10 cellular contexts compared by ENCODE assay signal in the genomic region with DNA sequence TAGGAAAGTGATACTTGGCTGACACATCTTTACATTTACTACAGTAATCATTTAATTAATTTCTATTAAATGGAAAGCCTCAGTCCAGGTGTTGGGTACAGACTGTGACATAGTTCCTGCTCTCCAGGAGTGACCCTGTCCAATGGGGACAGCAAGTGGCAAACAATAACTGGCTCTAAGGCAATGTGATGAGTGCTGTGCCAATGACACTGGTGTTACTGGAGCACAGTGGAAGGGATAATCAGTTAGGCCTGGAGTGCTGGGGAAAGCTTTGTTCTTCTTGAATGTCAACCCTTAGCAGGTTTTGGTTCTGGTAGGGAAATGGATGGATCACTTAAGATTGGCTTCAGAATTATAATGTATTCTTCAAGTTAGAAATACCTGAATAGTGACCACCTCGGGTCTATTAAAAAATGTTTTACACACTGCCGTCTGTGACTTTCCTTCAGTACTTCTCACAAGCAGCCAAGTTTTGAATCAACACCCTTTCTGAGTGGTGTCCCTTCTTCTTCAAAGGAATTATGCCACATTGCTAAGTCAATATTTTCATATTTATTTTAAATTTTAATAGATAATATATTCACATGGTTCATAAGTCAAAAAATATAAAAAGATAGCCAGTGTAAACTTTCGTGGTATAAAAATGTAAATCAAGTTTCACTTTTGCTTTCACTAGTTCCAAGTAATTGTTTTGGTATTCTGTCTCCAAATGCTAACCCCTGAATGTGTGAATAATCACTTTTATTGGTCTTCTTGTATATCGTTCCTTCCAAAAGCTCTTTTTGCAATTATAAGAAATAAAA. TPM values are rescaled to one million over a fixed set of nuclear protein-coding genes. Genes with fewer than 3 reads are reported as not detected.
DNase-seq lines count a peak whose midpoint lies in the region; ATAC-seq and TF ChIP-seq lines count a peak whose summit lies in the region.
"Had no signal": no experiment of that assay in that cellular context is flagged by ENCODE, and none has a peak within 500 bp of the region (broad histone marks: within the 10 kb centered on the region; RNA-seq: fewer than 3 reads in every experiment).

No MANE protein-coding gene starts in this region.

- no peak overlapping the region for H2BK5ac ChIP-seq in mesenchymal stem cell (ENCODE audit: low read depth, low read length, poor library complexity, severe bottlenecking)

- H3K9ac ChIP-seq in mesenchymal stem cell (ENCODE audit: low read length): peak overlapping the region; percentile 88
- H3K9ac ChIP-seq: parathyroid adenoma had no signal

- H3K4me1 ChIP-seq in body of pancreas (peaks cover 51% of the 10 kb centered on the region), mesenchymal stem cell (ENCODE audit: control insufficient read depth, insufficient read depth, low read depth, low read length) (no peaks in the 10 kb centered on the region), upper lobe of left lung (peaks cover 11 to 19% (median 17%) of the 10 kb centered on the region in 4 donors)
- H3K4me1 ChIP-seq: parathyroid adenoma had no signal

- H3K4me3 ChIP-seq in body of pancreas (no peak overlapping the region), mesenchymal stem cell (ENCODE audit: insufficient read depth in 1 of 2, low read depth in 1 of 2, low read length in 2 of 2) (peak overlapping the region in 1 of 2 experiments; percentile 73), upper lobe of left lung (peak overlapping the region in 3 of 4 donors; percentile 10 to 38 (median 36))

- H3K36me3 ChIP-seq in body of pancreas (replicated peaks in 1 of 2; ENCODE audit: insufficient read depth in 1 of 2, low read depth in 2 of 2) (peaks cover 3 to 8% of the 10 kb centered on the region in 2 donors), mesenchymal stem cell (ENCODE audit: control insufficient read depth in 1 of 2, insufficient read depth in 2 of 2, low read depth in 1 of 2, low read length in 2 of 2) (peaks cover 12 to 80% of the 10 kb centered on the region in 2 experiments), upper lobe of left lung (peaks cover 7 to 72% (median 36%) of the 10 kb centered on the region in 4 donors)

- peak overlapping the region; percentile 88 for H3K4me3 Mint-ChIP-seq in activated naive CD4-positive, alpha-beta T cell treated with anti-CD3 and anti-CD28 coated beads, Interleukin-2, amount 50 U/mL, for 24 hours

- intact Hi-C loops in body of pancreas (cut with DNase I) (no loop called here), posterior cingulate gyrus (cut with DNase I) (no loop called here)

- no peak overlapping the region for H4K91ac ChIP-seq in mesenchymal stem cell (ENCODE audit: low read length)

- H3K9me3 ChIP-seq in body of pancreas (no peaks in the 10 kb centered on the region), mesenchymal stem cell (ENCODE audit: control insufficient read depth, low read length) (no peaks in the 10 kb centered on the region), upper lobe of left lung (no peaks in the 10 kb centered on the region)

- no peak overlapping the region for H3K18ac ChIP-seq in mesenchymal stem cell (ENCODE audit: low read depth in 1 of 2, low read length in 2 of 2)

- no peaks in the 10 kb centered on the region for H3K9me3 Mint-ChIP-seq in activated naive CD4-positive, alpha-beta T cell treated with anti-CD3 and anti-CD28 coated beads, Interleukin-2, amount 50 U/mL, for 24 hours

- H4K8ac ChIP-seq in mesenchymal stem cell (ENCODE audit: low read length): no peak overlapping the region

- no peak overlapping the region for H3K23ac ChIP-seq in mesenchymal stem cell (ENCODE audit: low read length in 2 of 2)

- TF ChIP-seq POLR2A in body of pancreas (IDR thresholded peaks at IDR 0.05) (no peak), upper lobe of left lung (IDR thresholded peaks at IDR 0.05) (no peak)

- H3K36me3 Mint-ChIP-seq in activated naive CD4-positive, alpha-beta T cell treated with anti-CD3 and anti-CD28 coated beads, Interleukin-2, amount 50 U/mL, for 24 hours: peaks cover 22% of the 10 kb centered on the region

- no peak overlapping the region for H2BK15ac ChIP-seq in mesenchymal stem cell (ENCODE audit: low read depth, poor library complexity, severe bottlenecking)

- TF ChIP-seq EP300 in upper lobe of left lung (IDR thresholded peaks at IDR 0.05): no peak

- TF ChIP-seq CTCF in body of pancreas (IDR thresholded peaks at IDR 0.05) (no peak), upper lobe of left lung (IDR thresholded peaks at IDR 0.05) (no peak)

- H2BK12ac ChIP-seq in mesenchymal stem cell (ENCODE audit: low read length in 2 of 2): no peak overlapping the region

- peaks cover 38% of the 10 kb centered on the region for H3K4me1 Mint-ChIP-seq in activated naive CD4-positive, alpha-beta T cell treated with anti-CD3 and anti-CD28 coated beads, Interleukin-2, amount 50 U/mL, for 24 hours

- H3K4me2 ChIP-seq in mesenchymal stem cell (ENCODE audit: low read length, poor library complexity, severe bottlenecking): no peak overlapping the region

- peak overlapping the region; percentile 88 for H3K27ac Mint-ChIP-seq in activated naive CD4-positive, alpha-beta T cell treated with anti-CD3 and anti-CD28 coated beads, Interleukin-2, amount 50 U/mL, for 24 hours

- peaks cover 27% of the 10 kb centered on the region for H3K79me1 ChIP-seq in mesenchymal stem cell (replicated peaks; ENCODE audit: low read length, poor library complexity, severe bottlenecking)

- no peak for ATAC-seq in body of pancreas
- peak in 1 of 2 donors; percentile 28 for ATAC-seq in upper lobe of left lung (ENCODE audit: low FRiP score in 2 of 2)
- no peak for ATAC-seq in GM18861 (IDR thresholded peaks at IDR 0.05; ENCODE audit: unreplicated experiment)

- no peak overlapping the region for H3K4ac ChIP-seq in mesenchymal stem cell (ENCODE audit: low read depth in 1 of 2, low read length in 2 of 2)

- H3K27me3 ChIP-seq in body of pancreas (no peaks in the 10 kb centered on the region), mesenchymal stem cell (ENCODE audit: control insufficient read depth in 1 of 2, insufficient read depth in 1 of 2, low read length in 2 of 2) (no peaks in the 10 kb centered on the region), upper lobe of left lung (no peaks in the 10 kb centered on the region)

- no peak for DNase-seq in activated naive CD4-positive, alpha-beta T cell treated with Interleukin-2 at 50 U/mL for 16 hours
- DNase-seq in body of pancreas (no peak), mesenchymal stem cell (peak; percentile 10), upper lobe of left lung (no peak), posterior cingulate gyrus (no peak), NCI-H1105 treated with DMSO at 0.1 percent for 48 hours (lab: John Stamatoyannopoulos, UW) (no peak)
- DNase-seq: glutamatergic neuron had no signal

- H2BK120ac ChIP-seq in mesenchymal stem cell (ENCODE audit: low read depth, low read length): no peak overlapping the region

- H2AFZ ChIP-seq in mesenchymal stem cell (ENCODE audit: low read depth, low read length): no peak overlapping the region
- H2AFZ ChIP-seq: parathyroid adenoma had no signal

- no peaks in the 10 kb centered on the region for H3K27me3 Mint-ChIP-seq in activated naive CD4-positive, alpha-beta T cell treated with anti-CD3 and anti-CD28 coated beads, Interleukin-2, amount 50 U/mL, for 24 hours

- H3K27ac ChIP-seq in body of pancreas: peak overlapping the region in 3 of 4 donors; percentile 33 to 61 (median 53)
- no peak overlapping the region for H3K27ac ChIP-seq in mesenchymal stem cell (ENCODE audit: low read length, poor library complexity, severe bottlenecking)
- H3K27ac ChIP-seq in upper lobe of left lung: peak overlapping the region; percentile 74 to 79 (median 76)
- H3K27ac ChIP-seq: parathyroid adenoma had no signal

- no peak overlapping the region for H2AK5ac ChIP-seq in mesenchymal stem cell (ENCODE audit: low read length, severe bottlenecking)

- H3K14ac ChIP-seq in mesenchymal stem cell (ENCODE audit: low read length in 2 of 2): no peak overlapping the region

- 17 to 27% methylated on average over 4 of the region's 4 CpGs for WGBS in body of pancreas, 2 donors
- WGBS in mesenchymal stem cell: 98% methylated on average over 2 of the region's 4 CpGs
- 9 to 15% methylated on average over 4 of the region's 4 CpGs for WGBS in upper lobe of left lung, 2 donors

RNA-seq across cellular contexts. Expression of a gene that starts 9.6 kb away (rescaled TPM):
- total RNA-seq in body of pancreas (10 to 100 TPM; 15.8 to 23.4 TPM), upper lobe of left lung (10 to 100 TPM; 34.5 to 80.7 (median 38.1) TPM)
- polyA plus RNA-seq in mesenchymal stem cell (2013, experiment 1 of 2): 12.7 TPM
- polyA plus RNA-seq in mesenchymal stem cell (2013, experiment 2 of 2): 13.0 TPM

RNA-seq across cellular contexts. Expression of a gene that starts 57.1 kb away (rescaled TPM):
- total RNA-seq in body of pancreas (10 to 100 TPM in 1 of 2 donors, 1 to 10 TPM in 1; 7.6 to 10.9 TPM), upper lobe of left lung (10 to 100 TPM in 4 of 6 donors, 1 to 10 TPM in 1, not detected in 1; 9.7 to 45.0 (median 16.7) TPM)
- polyA plus RNA-seq in mesenchymal stem cell (2013, experiment 1 of 2): 64.8 TPM
- polyA plus RNA-seq in mesenchymal stem cell (2013, experiment 2 of 2): 62.8 TPM

Comparison
In these comparisons a context has a peak if more than half of its experiments do, and no peak if none do; other contexts are left out.
1. H3K4me3 ChIP-seq: peak in upper lobe of left lung (3 of 4); none in body of pancreas (0 of 2).